ENCODE assay signal across 4 cellular contexts in the genomic region with DNA sequence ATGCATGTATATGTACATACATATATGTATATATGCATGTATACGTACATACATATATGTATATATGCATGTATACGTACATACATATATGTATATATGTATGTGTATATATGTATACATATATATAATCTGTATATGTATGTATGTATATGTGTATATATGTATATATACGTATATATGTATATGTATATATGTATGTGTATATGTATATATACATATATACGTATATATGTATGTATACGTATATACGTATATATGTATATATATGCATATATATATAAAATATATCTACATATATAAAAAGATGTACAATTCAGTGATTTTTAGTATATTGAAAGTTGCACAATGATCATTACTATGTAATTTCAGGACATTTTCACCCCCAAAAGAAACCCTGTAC. TPM values are rescaled to one million over a fixed set of nuclear protein-coding genes. Genes with fewer than 3 reads are reported as not detected.
"Had no signal": no experiment of that assay in that cellular context is flagged by ENCODE, and none has a peak within 500 bp of the region (broad histone marks: within the 10 kb centered on the region; RNA-seq: fewer than 3 reads in every experiment).

No MANE protein-coding gene starts in this region.

RNA-seq across cellular contexts. Expression of a gene that starts 30.7 kb away (rescaled TPM):
- total RNA-seq: NCI-H460, OCI-LY7, PC-9 had no signal
- polyA plus RNA-seq: SK-N-SH had no signal
